In genomic region chr11:27471067-27471587, GRCh38 we compare ENCODE assay signal across 8 cellular contexts. TPM values are rescaled to one million over a fixed set of nuclear protein-coding genes. Genes with fewer than 3 reads are reported as not detected.
DNase-seq lines count a peak whose midpoint lies in the region; ATAC-seq and TF ChIP-seq lines count a peak whose summit lies in the region.

No MANE protein-coding gene starts in this region.

- no peak for ATAC-seq in SK-N-SH treated with all-trans-retinoic acid at 6 μM for 48 hours
- ATAC-seq in HG02763 (IDR thresholded peaks at IDR 0.05; ENCODE audit: unreplicated experiment), result no peak
- ATAC-seq in HG02970 (IDR thresholded peaks at IDR 0.05; ENCODE audit: low FRiP score, unreplicated experiment), result no peak

- no peak overlapping the region for H3K27ac ChIP-seq in SK-N-SH (ENCODE audit: low read depth in 2 of 2, low read length in 1 of 2)
- H3K27ac ChIP-seq in SK-N-MC, result no peak overlapping the region

- 76% methylated on average over 17 of the region's 17 CpGs for WGBS in SK-N-SH (ENCODE audit: low lambda C conversion rate)

- H3K9me3 ChIP-seq in SK-N-SH (no peaks in the 10 kb centered on the region), SK-N-MC (ENCODE audit: low read depth, low read length) (no peaks in the 10 kb centered on the region)

- H3K9me2 ChIP-seq in SK-N-SH, result no peaks in the 10 kb centered on the region

- H4K20me1 ChIP-seq in SK-N-SH (ENCODE audit: insufficient read depth), result no peaks in the 10 kb centered on the region; the same call in 1 of the 2 replicates

- no peak for TF ChIP-seq RAD21 in SK-N-SH (IDR thresholded peaks at IDR 0.05; ENCODE audit: low read length)

- CTCF ChIA-PET in SK-N-SH (lab: Yijun Ruan, JAX), result interaction anchor here (0.6 to 2.4 kb wide), 3 partner anchors 15 to 28 kb away, joined by 3 to 10 read pairs (median 3); no protein-coding TSS in a partner anchor

- H3K4me2 ChIP-seq in SK-N-SH, result peak overlapping the region; percentile 85

- no peaks in the 10 kb centered on the region for H3K36me3 ChIP-seq in SK-N-SH (replicated peaks in 1 of 2; ENCODE audit: control insufficient read depth in 1 of 2, insufficient read depth in 2 of 2, low read length in 1 of 2)
- H3K36me3 ChIP-seq in SK-N-MC (ENCODE audit: insufficient read depth, low read length), result no peaks in the 10 kb centered on the region

- TF ChIP-seq CTCF in SK-N-SH (IDR thresholded peaks at IDR 0.05) (no peak), foreskin fibroblast (IDR thresholded peaks at IDR 0.05; ENCODE audit: low read depth, low read length) (no peak)

- peaks cover 4% of the 10 kb centered on the region for H3F3A ChIP-seq in SK-N-SH (replicated peaks; ENCODE audit: insufficient read depth)

- no peaks in the 10 kb centered on the region for H3K27me3 ChIP-seq in SK-N-SH (ENCODE audit: insufficient read depth)

- peak overlapping the region; percentile 59; the same call in 1 of the 2 replicates for H2AFZ ChIP-seq in SK-N-SH (ENCODE audit: low read depth)

- H3K79me2 ChIP-seq in SK-N-SH (ENCODE audit: insufficient read depth), result peaks cover 25% of the 10 kb centered on the region; the same call in 1 of the 2 replicates

- H3K9ac ChIP-seq in SK-N-SH (peak overlapping the region; percentile 77), SK-N-MC (ENCODE audit: insufficient read length) (peak overlapping the region; percentile 48)

- DNase-seq in SK-N-SH (no peak), SK-N-MC (ENCODE audit: low read depth, low spot score) (no peak), foreskin fibroblast (no peak), retina (peak; percentile 69), inferior parietal cortex (ENCODE audit: extremely low spot score) (no peak)

- TF ChIP-seq EP300 in SK-N-SH (IDR thresholded peaks at IDR 0.05; ENCODE audit: borderline replicate concordance in 1 of 2, low read depth in 1 of 2, low read length in 1 of 2), result no peak

- POLR2A ChIA-PET in SK-N-SH (lab: Yijun Ruan, JAX), result no interaction called here

- peak overlapping the region; percentile 75 to 87 for H3K4me3 ChIP-seq in SK-N-SH (ENCODE audit: low read depth in 2 of 2, low read length in 1 of 2)
- peak overlapping the region; percentile 84 for H3K4me3 ChIP-seq in SK-N-MC
- H3K4me3 ChIP-seq in foreskin fibroblast (ENCODE audit: low read depth in 1 of 2, low read length in 2 of 2), result peak overlapping the region; percentile 68 to 85

- peaks cover 10 to 37% of the 10 kb centered on the region in 2 experiments for H3K4me1 ChIP-seq in SK-N-SH (ENCODE audit: control insufficient read depth in 1 of 2, insufficient read depth in 2 of 2, low read depth in 1 of 2, low read length in 1 of 2)

TF ChIP-seq in SK-N-SH, 30 proteins besides CTCF, POLR2A, EP300 and RAD21:
- TF ChIP-seq FOSL2 (IDR thresholded peaks at IDR 0.05; ENCODE audit: borderline replicate concordance, low read depth), result no peak

TF ChIP-seq in SK-N-SH treated with all-trans-retinoic acid at 6 μM for 48 hours, 23 proteins besides CTCF, POLR2A, EP300 and RAD21:
- no peak for TF ChIP-seq CSDC2 (CRISPR knock-in tag; IDR thresholded peaks at IDR 0.05)
- TF ChIP-seq PPARA (CRISPR knock-in tag; IDR thresholded peaks at IDR 0.05; ENCODE audit: borderline replicate concordance), result no peak
- TF ChIP-seq ZFP3 (CRISPR knock-in tag; IDR thresholded peaks at IDR 0.05), result no peak
- no peak for TF ChIP-seq ESRRG (CRISPR knock-in tag; IDR thresholded peaks at IDR 0.05)
- TF ChIP-seq ZC3H10 (CRISPR knock-in tag; IDR thresholded peaks at IDR 0.05), result no peak

RNA-seq across cellular contexts. Expression of gene LGR4, which starts 1.5 kb away (rescaled TPM):
- 2.6 and 4.6 TPM in 2 replicates for polyA plus RNA-seq in SK-N-SH (2012; rRNA removed)
- 3.2 and 3.4 TPM in 2 replicates for polyA plus RNA-seq in SK-N-SH (2012; cell fraction: cytosol; rRNA removed)
- 6.5 and 9.3 TPM in 2 replicates for polyA plus RNA-seq in SK-N-SH (2012; cell fraction: nucleus; rRNA removed)

RNA-seq across cellular contexts. Expression of gene LIN7C, which starts 35.4 kb away (rescaled TPM):
- polyA plus RNA-seq in SK-N-SH (2012; rRNA removed), result 7.3 and 11.0 TPM in 2 replicates
- 13.7 and 16.3 TPM in 2 replicates for polyA plus RNA-seq in SK-N-SH (2012; cell fraction: cytosol; rRNA removed)
- polyA plus RNA-seq in SK-N-SH (2012; cell fraction: nucleus; rRNA removed), result 3.9 and 6.7 TPM in 2 replicates
